Comparison of ENCODE assay signal across 1 cellular context in genomic region chr4:127575888-127576287, GRCh38.
TF ChIP-seq lines count a peak whose summit lies in the region.

No MANE protein-coding gene starts in this region.

TF ChIP-seq in HepG2, 621 proteins besides CTCF, POLR2A, EP300 and RAD21 (continued from another document):
- TF ChIP-seq THYN1 (CRISPR knock-in tag; IDR thresholded peaks at IDR 0.05; ENCODE audit: borderline replicate concordance, low read depth), result no peak
- no peak for TF ChIP-seq AHDC1 (CRISPR knock-in tag; IDR thresholded peaks at IDR 0.05; ENCODE audit: borderline replicate concordance)
- TF ChIP-seq ZNF232 (CRISPR knock-in tag; IDR thresholded peaks at IDR 0.05; ENCODE audit: borderline replicate concordance), result no peak
- TF ChIP-seq KLF13 (CRISPR knock-in tag; IDR thresholded peaks at IDR 0.05), result no peak
- no peak for TF ChIP-seq ZSCAN20 (CRISPR knock-in tag; IDR thresholded peaks at IDR 0.05; ENCODE audit: borderline replicate concordance)
- TF ChIP-seq ZBTB40 (IDR thresholded peaks at IDR 0.05), result no peak
- no peak for TF ChIP-seq ZBTB40 (CRISPR knock-in tag; IDR thresholded peaks at IDR 0.05)
- no peak for TF ChIP-seq ZFP36 (IDR thresholded peaks at IDR 0.05; ENCODE audit: borderline replicate concordance, low read depth, low read length, partially characterized antibody)
